In the genomic region with DNA sequence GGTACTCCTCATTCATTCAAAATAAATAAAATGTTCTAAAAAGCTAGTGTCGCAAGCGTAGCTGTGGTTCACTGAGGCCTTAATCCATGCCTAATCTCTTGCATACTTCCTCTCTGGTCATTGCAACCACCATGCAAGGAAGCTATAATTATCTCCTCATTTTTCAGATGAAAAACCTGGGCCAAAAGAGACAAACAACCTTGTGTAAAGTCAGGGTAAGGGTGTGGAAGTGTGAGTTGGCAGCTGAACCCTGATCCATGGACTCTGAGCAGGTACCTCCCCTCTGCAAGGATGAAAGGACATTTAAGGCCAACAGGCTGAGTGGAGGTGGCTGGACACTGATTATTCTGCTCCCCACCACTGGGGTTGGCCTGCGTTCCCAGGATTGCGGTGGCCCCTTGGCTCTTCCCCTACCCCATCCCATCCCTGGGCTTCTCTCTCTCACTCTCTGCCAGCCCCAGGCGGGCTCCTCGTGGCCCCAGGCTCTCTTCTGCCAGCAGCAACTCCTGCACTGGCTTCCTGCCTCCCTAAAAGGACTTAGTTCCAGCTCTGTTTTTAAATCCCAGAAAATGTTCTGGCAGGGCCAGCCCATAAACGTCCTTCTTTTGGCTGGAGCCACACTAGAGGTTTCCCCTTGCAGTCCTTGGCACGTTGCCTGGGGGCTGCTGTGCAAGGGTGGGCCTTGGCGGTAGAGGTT, we compare ENCODE assay signal across 1 cellular context.
TF ChIP-seq lines count a peak whose summit lies in the region.

No MANE protein-coding gene starts in this region.

TF ChIP-seq in HepG2, 621 proteins besides CTCF, POLR2A, EP300 and RAD21 (continued from another document and continues in another):
- TF ChIP-seq, protein P1, sequence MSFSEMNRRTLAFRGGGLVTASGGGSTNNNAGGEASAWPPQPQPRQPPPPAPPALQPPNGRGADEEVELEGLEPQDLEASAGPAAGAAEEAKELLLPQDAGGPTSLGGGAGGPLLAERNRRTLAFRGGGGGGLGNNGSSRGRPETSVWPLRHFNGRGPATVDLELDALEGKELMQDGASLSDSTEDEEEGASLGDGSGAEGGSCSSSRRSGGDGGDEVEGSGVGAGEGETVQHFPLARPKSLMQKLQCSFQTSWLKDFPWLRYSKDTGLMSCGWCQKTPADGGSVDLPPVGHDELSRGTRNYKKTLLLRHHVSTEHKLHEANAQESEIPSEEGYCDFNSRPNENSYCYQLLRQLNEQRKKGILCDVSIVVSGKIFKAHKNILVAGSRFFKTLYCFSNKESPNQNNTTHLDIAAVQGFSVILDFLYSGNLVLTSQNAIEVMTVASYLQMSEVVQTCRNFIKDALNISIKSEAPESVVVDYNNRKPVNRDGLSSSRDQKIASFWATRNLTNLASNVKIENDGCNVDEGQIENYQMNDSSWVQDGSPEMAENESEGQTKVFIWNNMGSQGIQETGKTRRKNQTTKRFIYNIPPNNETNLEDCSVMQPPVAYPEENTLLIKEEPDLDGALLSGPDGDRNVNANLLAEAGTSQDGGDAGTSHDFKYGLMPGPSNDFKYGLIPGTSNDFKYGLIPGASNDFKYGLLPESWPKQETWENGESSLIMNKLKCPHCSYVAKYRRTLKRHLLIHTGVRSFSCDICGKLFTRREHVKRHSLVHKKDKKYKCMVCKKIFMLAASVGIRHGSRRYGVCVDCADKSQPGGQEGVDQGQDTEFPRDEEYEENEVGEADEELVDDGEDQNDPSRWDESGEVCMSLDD (CRISPR knock-in tag; IDR thresholded peaks at IDR 0.05; ENCODE audit: borderline replicate concordance) = no peak
- TF ChIP-seq, protein P2, sequence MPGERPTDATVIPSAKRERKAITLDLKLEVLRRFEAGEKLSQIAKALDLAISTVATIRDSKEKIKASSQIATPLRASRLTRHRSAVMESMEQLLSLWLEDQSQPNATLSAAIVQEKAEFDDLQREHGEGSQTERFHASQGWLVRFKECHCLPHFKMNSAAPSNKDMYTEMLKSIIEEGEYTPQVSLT (CRISPR knock-in tag; IDR thresholded peaks at IDR 0.05; ENCODE audit: borderline replicate concordance, low read depth) = no peak
- TF ChIP-seq, protein P3, sequence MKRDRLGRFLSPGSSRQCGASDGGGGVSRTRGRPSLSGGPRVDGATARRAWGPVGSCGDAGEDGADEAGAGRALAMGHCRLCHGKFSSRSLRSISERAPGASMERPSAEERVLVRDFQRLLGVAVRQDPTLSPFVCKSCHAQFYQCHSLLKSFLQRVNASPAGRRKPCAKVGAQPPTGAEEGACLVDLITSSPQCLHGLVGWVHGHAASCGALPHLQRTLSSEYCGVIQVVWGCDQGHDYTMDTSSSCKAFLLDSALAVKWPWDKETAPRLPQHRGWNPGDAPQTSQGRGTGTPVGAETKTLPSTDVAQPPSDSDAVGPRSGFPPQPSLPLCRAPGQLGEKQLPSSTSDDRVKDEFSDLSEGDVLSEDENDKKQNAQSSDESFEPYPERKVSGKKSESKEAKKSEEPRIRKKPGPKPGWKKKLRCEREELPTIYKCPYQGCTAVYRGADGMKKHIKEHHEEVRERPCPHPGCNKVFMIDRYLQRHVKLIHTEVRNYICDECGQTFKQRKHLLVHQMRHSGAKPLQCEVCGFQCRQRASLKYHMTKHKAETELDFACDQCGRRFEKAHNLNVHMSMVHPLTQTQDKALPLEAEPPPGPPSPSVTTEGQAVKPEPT (CRISPR knock-in tag; IDR thresholded peaks at IDR 0.05; ENCODE audit: low read depth) = no peak
- TF ChIP-seq, protein P4, sequence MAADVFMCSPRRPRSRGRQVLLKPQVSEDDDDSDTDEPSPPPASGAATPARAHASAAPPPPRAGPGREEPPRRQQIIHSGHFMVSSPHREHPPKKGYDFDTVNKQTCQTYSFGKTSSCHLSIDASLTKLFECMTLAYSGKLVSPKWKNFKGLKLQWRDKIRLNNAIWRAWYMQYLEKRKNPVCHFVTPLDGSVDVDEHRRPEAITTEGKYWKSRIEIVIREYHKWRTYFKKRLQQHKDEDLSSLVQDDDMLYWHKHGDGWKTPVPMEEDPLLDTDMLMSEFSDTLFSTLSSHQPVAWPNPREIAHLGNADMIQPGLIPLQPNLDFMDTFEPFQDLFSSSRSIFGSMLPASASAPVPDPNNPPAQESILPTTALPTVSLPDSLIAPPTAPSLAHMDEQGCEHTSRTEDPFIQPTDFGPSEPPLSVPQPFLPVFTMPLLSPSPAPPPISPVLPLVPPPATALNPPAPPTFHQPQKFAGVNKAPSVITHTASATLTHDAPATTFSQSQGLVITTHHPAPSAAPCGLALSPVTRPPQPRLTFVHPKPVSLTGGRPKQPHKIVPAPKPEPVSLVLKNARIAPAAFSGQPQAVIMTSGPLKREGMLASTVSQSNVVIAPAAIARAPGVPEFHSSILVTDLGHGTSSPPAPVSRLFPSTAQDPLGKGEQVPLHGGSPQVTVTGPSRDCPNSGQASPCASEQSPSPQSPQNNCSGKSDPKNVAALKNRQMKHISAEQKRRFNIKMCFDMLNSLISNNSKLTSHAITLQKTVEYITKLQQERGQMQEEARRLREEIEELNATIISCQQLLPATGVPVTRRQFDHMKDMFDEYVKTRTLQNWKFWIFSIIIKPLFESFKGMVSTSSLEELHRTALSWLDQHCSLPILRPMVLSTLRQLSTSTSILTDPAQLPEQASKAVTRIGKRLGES (CRISPR knock-in tag; IDR thresholded peaks at IDR 0.05; ENCODE audit: borderline replicate concordance) = no peak
- TF ChIP-seq ZNF558 (CRISPR knock-in tag; IDR thresholded peaks at IDR 0.05; ENCODE audit: borderline replicate concordance) (no peak), RBM22 (optimal IDR thresholded peaks at IDR 0.05; ENCODE audit: low read length) (no peak), TARDBP (CRISPR knock-in tag; IDR thresholded peaks at IDR 0.05) (no peak), CBFB (CRISPR knock-in tag; IDR thresholded peaks at IDR 0.05) (no peak), RXRB (CRISPR knock-in tag; IDR thresholded peaks at IDR 0.05; ENCODE audit: borderline replicate concordance) (peak; percentile 83), SP5 (CRISPR knock-in tag; IDR thresholded peaks at IDR 0.05; ENCODE audit: borderline replicate concordance, low read depth) (peak; percentile 41; the same call in 1 of the 2 replicates), ZNF607 (CRISPR knock-in tag; IDR thresholded peaks at IDR 0.05; ENCODE audit: borderline replicate concordance) (no peak), ZNF354B (CRISPR knock-in tag; IDR thresholded peaks at IDR 0.05) (no peak), ZC3H4 (CRISPR knock-in tag; IDR thresholded peaks at IDR 0.05; ENCODE audit: borderline replicate concordance) (no peak), ZNF296 (CRISPR knock-in tag; conservative IDR thresholded peaks at IDR 0.05) (no peak), MAF1 (CRISPR knock-in tag; IDR thresholded peaks at IDR 0.05; ENCODE audit: borderline replicate concordance) (no peak), NAIF1 (CRISPR knock-in tag; IDR thresholded peaks at IDR 0.05; ENCODE audit: borderline replicate concordance) (no peak), HES4 (CRISPR knock-in tag; IDR thresholded peaks at IDR 0.05; ENCODE audit: borderline replicate concordance) (0 out of 2 replicates have a peak, but pooled peaks have one; percentile 33), ZSCAN25 (CRISPR knock-in tag; IDR thresholded peaks at IDR 0.05) (peak; percentile 91), ZNF343 (CRISPR knock-in tag; IDR thresholded peaks at IDR 0.05) (no peak), TMF1 (CRISPR knock-in tag; IDR thresholded peaks at IDR 0.05; ENCODE audit: low read depth) (no peak), ATF7 (IDR thresholded peaks at IDR 0.05) (no peak), ATF7 (CRISPR knock-in tag; IDR thresholded peaks at IDR 0.05) (no peak)
- TF ChIP-seq, protein P5, sequence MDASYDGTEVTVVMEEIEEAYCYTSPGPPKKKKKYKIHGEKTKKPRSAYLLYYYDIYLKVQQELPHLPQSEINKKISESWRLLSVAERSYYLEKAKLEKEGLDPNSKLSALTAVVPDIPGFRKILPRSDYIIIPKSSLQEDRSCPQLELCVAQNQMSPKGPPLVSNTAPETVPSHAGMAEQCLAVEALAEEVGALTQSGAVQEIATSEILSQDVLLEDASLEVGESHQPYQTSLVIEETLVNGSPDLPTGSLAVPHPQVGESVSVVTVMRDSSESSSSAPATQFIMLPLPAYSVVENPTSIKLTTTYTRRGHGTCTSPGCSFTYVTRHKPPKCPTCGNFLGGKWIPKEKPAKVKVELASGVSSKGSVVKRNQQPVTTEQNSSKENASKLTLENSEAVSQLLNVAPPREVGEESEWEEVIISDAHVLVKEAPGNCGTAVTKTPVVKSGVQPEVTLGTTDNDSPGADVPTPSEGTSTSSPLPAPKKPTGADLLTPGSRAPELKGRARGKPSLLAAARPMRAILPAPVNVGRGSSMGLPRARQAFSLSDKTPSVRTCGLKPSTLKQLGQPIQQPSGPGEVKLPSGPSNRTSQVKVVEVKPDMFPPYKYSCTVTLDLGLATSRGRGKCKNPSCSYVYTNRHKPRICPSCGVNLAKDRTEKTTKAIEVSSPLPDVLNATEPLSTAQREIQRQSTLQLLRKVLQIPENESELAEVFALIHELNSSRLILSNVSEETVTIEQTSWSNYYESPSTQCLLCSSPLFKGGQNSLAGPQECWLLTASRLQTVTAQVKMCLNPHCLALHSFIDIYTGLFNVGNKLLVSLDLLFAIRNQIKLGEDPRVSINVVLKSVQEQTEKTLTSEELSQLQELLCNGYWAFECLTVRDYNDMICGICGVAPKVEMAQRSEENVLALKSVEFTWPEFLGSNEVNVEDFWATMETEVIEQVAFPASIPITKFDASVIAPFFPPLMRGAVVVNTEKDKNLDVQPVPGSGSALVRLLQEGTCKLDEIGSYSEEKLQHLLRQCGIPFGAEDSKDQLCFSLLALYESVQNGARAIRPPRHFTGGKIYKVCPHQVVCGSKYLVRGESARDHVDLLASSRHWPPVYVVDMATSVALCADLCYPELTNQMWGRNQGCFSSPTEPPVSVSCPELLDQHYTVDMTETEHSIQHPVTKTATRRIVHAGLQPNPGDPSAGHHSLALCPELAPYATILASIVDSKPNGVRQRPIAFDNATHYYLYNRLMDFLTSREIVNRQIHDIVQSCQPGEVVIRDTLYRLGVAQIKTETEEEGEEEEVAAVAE (CRISPR knock-in tag; IDR thresholded peaks at IDR 0.05; ENCODE audit: borderline replicate concordance) = no peak
- TF ChIP-seq, protein P6, sequence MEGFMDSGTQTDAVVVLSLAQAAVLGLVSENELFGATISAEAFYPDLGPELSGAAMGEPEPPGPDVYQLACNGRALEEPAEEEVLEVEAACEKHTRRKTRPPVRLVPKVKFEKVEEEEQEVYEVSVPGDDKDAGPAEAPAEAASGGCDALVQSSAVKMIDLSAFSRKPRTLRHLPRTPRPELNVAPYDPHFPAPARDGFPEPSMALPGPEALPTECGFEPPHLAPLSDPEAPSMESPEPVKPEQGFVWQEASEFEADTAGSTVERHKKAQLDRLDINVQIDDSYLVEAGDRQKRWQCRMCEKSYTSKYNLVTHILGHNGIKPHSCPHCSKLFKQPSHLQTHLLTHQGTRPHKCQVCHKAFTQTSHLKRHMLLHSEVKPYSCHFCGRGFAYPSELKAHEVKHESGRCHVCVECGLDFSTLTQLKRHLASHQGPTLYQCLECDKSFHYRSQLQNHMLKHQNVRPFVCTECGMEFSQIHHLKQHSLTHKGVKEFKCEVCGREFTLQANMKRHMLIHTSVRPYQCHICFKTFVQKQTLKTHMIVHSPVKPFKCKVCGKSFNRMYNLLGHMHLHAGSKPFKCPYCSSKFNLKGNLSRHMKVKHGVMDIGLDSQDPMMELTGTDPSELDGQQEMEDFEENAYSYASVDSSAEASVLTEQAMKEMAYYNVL (CRISPR knock-in tag; IDR thresholded peaks at IDR 0.05; ENCODE audit: borderline replicate concordance) = 0 out of 2 replicates have a peak, but pooled peaks have one; percentile 49
- TF ChIP-seq, protein P7, sequence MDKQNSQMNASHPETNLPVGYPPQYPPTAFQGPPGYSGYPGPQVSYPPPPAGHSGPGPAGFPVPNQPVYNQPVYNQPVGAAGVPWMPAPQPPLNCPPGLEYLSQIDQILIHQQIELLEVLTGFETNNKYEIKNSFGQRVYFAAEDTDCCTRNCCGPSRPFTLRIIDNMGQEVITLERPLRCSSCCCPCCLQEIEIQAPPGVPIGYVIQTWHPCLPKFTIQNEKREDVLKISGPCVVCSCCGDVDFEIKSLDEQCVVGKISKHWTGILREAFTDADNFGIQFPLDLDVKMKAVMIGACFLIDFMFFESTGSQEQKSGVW (CRISPR knock-in tag; IDR thresholded peaks at IDR 0.05; ENCODE audit: borderline replicate concordance) = no peak
- TF ChIP-seq, protein P8, sequence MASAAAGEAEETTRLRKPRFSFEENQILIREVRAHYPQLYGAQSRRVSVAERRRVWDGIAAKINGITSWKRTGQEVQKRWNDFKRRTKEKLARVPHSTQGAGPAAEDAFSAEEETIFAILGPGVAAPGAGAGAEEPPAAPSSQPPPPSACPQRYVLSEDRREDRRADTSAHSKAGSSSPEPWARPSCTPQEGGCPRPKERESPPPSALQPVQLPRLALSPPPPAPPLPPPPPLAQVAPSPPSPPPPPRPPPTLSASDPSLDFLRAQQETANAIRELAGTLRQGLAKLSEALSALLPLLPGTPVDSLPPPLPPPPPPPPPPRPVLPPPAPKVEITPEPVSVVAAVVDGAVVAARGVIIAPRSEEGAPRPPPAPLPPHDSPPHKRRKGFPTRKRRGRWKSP (CRISPR knock-in tag; IDR thresholded peaks at IDR 0.05) = no peak
- TF ChIP-seq, protein P9, sequence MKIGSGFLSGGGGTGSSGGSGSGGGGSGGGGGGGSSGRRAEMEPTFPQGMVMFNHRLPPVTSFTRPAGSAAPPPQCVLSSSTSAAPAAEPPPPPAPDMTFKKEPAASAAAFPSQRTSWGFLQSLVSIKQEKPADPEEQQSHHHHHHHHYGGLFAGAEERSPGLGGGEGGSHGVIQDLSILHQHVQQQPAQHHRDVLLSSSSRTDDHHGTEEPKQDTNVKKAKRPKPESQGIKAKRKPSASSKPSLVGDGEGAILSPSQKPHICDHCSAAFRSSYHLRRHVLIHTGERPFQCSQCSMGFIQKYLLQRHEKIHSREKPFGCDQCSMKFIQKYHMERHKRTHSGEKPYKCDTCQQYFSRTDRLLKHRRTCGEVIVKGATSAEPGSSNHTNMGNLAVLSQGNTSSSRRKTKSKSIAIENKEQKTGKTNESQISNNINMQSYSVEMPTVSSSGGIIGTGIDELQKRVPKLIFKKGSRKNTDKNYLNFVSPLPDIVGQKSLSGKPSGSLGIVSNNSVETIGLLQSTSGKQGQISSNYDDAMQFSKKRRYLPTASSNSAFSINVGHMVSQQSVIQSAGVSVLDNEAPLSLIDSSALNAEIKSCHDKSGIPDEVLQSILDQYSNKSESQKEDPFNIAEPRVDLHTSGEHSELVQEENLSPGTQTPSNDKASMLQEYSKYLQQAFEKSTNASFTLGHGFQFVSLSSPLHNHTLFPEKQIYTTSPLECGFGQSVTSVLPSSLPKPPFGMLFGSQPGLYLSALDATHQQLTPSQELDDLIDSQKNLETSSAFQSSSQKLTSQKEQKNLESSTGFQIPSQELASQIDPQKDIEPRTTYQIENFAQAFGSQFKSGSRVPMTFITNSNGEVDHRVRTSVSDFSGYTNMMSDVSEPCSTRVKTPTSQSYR (CRISPR knock-in tag; IDR thresholded peaks at IDR 0.05; ENCODE audit: borderline replicate concordance) = 0 out of 2 replicates have a peak, but pooled peaks have one; percentile 10
- TF ChIP-seq, protein P10, sequence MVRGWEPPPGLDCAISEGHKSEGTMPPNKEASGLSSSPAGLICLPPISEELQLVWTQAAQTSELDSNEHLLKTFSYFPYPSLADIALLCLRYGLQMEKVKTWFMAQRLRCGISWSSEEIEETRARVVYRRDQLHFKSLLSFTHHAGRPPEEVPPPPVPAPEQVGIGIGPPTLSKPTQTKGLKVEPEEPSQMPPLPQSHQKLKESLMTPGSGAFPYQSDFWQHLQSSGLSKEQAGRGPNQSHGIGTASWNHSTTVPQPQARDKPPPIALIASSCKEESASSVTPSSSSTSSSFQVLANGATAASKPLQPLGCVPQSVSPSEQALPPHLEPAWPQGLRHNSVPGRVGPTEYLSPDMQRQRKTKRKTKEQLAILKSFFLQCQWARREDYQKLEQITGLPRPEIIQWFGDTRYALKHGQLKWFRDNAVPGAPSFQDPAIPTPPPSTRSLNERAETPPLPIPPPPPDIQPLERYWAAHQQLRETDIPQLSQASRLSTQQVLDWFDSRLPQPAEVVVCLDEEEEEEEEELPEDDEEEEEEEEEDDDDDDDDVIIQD (CRISPR knock-in tag; IDR thresholded peaks at IDR 0.05; ENCODE audit: low read depth) = no peak
